25 cellular contexts compared by ENCODE assay signal in genomic region chr7:15867441-15867840, GRCh38.
"Had no signal": no experiment of that assay in that cellular context is flagged by ENCODE, and none has a peak within 500 bp of the region (broad histone marks: within the 10 kb centered on the region; RNA-seq: fewer than 3 reads in every experiment).

No MANE protein-coding gene starts in this region.

- ATAC-seq: effector memory CD8-positive, alpha-beta T cell; esophagus mucosa; foreskin keratinocyte; gastrocnemius medialis; gastroesophageal sphincter; heart left ventricle; heart right ventricle had no signal

- H3K27ac Mint-ChIP-seq: dendritic cell treated with granulocyte-macrophage colony-stimulating factor and Interleukin-4, amounts not matched to agents 40 ng/mL and 50 ng/mL, for 4 days; effector memory CD8-positive, alpha-beta T cell; endodermal cell had no signal

- H3K9me3 ChIP-seq: colonic mucosa, esophagus muscularis mucosa, esophagus squamous epithelium, gastrocnemius medialis, gastroesophageal sphincter, heart left ventricle, heart right ventricle had no signal

- H3K4me3 Mint-ChIP-seq: dendritic cell treated with granulocyte-macrophage colony-stimulating factor and Interleukin-4, amounts not matched to agents 40 ng/mL and 50 ng/mL, for 4 days; effector memory CD8-positive, alpha-beta T cell; endodermal cell had no signal

- H3K27ac ChIP-seq: colonic mucosa, coronary artery, dorsolateral prefrontal cortex, epithelial cell of prostate, esophagus muscularis mucosa, esophagus squamous epithelium, foreskin keratinocyte, gastrocnemius medialis, gastroesophageal sphincter, heart left ventricle, heart right ventricle had no signal

- H3K4me3 ChIP-seq: colonic mucosa, coronary artery, dorsolateral prefrontal cortex, esophagus muscularis mucosa, esophagus squamous epithelium, gastrocnemius medialis, gastroesophageal sphincter, heart left ventricle, heart right ventricle had no signal

- H3K36me3 ChIP-seq: colonic mucosa, esophagus muscularis mucosa, esophagus squamous epithelium, gastrocnemius medialis, gastroesophageal sphincter, heart left ventricle, heart right ventricle had no signal

- H3K27me3 ChIP-seq: colonic mucosa, esophagus muscularis mucosa, esophagus squamous epithelium, foreskin keratinocyte, gastrocnemius medialis, gastroesophageal sphincter, heart left ventricle, heart right ventricle had no signal

- DNase-seq: colonic mucosa; cortex of kidney; dermis blood vessel endothelial cell; dorsolateral prefrontal cortex; effector CD4-positive, alpha-beta T cell; effector CD8-positive, alpha-beta T cell; effector memory CD4-positive, alpha-beta T cell; effector memory CD8-positive, alpha-beta T cell; endodermal cell; erythroblast; esophagus squamous epithelium; foreskin fibroblast; foreskin keratinocyte; foreskin melanocyte; gastrocnemius medialis; glutamatergic neuron; head of caudate nucleus; heart left ventricle; heart right ventricle had no signal

- H3K9me3 Mint-ChIP-seq: dendritic cell treated with granulocyte-macrophage colony-stimulating factor and Interleukin-4, amounts not matched to agents 40 ng/mL and 50 ng/mL, for 4 days; endodermal cell had no signal

- H3K4me1 ChIP-seq: colonic mucosa, esophagus squamous epithelium, foreskin keratinocyte, gastrocnemius medialis had no signal

- H3K27me3 Mint-ChIP-seq: dendritic cell treated with granulocyte-macrophage colony-stimulating factor and Interleukin-4, amounts not matched to agents 40 ng/mL and 50 ng/mL, for 4 days; effector memory CD8-positive, alpha-beta T cell had no signal
